ENCODE assay signal across 12 cellular contexts in the genomic region with DNA sequence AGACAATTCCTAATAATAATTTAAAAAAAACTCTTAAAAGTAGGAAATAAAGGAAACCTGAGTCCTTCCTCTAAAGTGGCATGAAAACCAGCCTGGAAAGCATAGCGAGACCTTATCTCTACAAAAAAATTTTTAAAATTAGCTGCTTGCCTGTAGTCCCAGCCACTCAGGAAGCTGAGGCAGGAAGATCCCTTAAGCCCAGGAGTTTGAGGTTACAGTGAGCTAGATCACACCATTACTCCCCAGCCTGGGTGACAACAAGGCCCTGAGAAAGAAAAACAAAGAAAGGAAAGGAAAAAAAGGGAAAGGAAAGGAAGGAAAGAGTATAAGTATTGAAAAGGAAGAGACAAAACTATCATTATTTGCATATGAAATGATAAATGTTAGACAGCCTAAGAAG.
"Had no signal": no experiment of that assay in that cellular context is flagged by ENCODE, and none has a peak within 500 bp of the region (broad histone marks: within the 10 kb centered on the region; RNA-seq: fewer than 3 reads in every experiment).

No MANE protein-coding gene starts in this region.

- DNase-seq: activated CD4-positive, alpha-beta T cell treated with anti-CD3 and anti-CD28 coated beads, Interleukin-2, amount 10 ng/mL, durations not matched to agents 7 days and 5 days; activated naive CD4-positive, alpha-beta T cell treated with anti-CD3 and anti-CD28 coated beads, Interleukin-2, amount 50 U/mL, for 16 hours; body of pancreas; dorsolateral prefrontal cortex; esophagus squamous epithelium; left colon; mammary epithelial cell; mucosa of descending colon; stomach had no signal

- ATAC-seq: body of pancreas; left colon; mucosa of descending colon; natural killer cell treated with Interleukin-12 subunit alpha and Interleukin-12 subunit beta and Interleukin-15 and Interleukin-18, amount 100 ng/mL, for 72 hours; WTC11 had no signal

- H3K4me3 ChIP-seq: body of pancreas, dorsolateral prefrontal cortex, esophagus squamous epithelium, mucosa of descending colon, stomach, thoracic aorta had no signal

- H3K36me3 ChIP-seq: esophagus squamous epithelium, stomach, thoracic aorta had no signal

- H3K4me1 ChIP-seq: body of pancreas, esophagus squamous epithelium, stomach had no signal

- H3K27me3 ChIP-seq: body of pancreas, dorsolateral prefrontal cortex, stomach had no signal

- H3K27ac ChIP-seq: body of pancreas, dorsolateral prefrontal cortex, esophagus squamous epithelium, stomach had no signal

- H3K9me3 ChIP-seq: body of pancreas, esophagus squamous epithelium, mucosa of descending colon, stomach, thoracic aorta had no signal
